25 cellular contexts compared by ENCODE assay signal in the genomic region with DNA sequence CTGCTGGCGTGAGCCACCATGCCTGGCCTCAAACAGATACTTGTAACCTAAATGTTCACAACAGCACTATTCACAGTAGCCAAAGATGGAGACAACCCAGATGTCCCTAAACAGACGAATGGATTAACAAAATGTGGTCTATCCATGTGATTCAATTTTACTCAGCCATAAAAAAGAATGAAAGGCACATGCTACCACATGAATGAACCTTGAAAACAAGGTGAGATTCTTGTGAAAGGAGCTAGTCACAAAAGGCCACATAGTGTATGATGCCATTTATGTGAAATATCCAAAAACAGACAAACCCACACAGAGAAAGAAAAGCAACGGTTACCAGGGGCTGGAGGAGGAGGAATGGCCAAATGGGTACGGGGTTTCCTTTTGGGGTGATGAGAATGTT.
"Had no signal": no experiment of that assay in that cellular context is flagged by ENCODE, and none has a peak within 500 bp of the region (broad histone marks: within the 10 kb centered on the region; RNA-seq: fewer than 3 reads in every experiment).

No MANE protein-coding gene starts in this region.

- H3K27me3 Mint-ChIP-seq: activated CD4-positive, alpha-beta memory T cell treated with anti-CD3 and anti-CD28 coated beads for 36 hours; activated CD4-positive, alpha-beta T cell treated with anti-CD3 and anti-CD28 coated beads for 36 hours; activated CD4-positive, alpha-beta T cell treated with anti-CD3 and anti-CD28 coated beads, Interleukin-2, amount 10 ng/mL, durations not matched to agents 24 days and 14 days; activated naive CD4-positive, alpha-beta T cell treated with anti-CD3 and anti-CD28 coated beads, Interleukin-2, amount 50 U/mL, for 24 hours had no signal

- H3K79me2 ChIP-seq: hepatocyte had no signal

- DNase-seq: activated CD4-positive, alpha-beta memory T cell treated with anti-CD3 and anti-CD28 coated beads for 36 hours; activated CD4-positive, alpha-beta T cell treated with anti-CD3 and anti-CD28 coated beads for 36 hours; activated CD4-positive, alpha-beta T cell treated with anti-CD3 and anti-CD28 coated beads, Interleukin-2, amount 10 ng/mL, durations not matched to agents 24 days and 14 days; activated CD4-positive, CD25-positive, alpha-beta regulatory T cell; activated CD4-positive, CD25-positive, alpha-beta regulatory T cell treated with anti-CD3 and anti-CD28 coated beads, Interleukin-2, amount 50 U/mL, for 72 hours; activated CD8-positive, alpha-beta memory T cell treated with anti-CD3 and anti-CD28 coated beads for 24 hours; activated effector memory CD4-positive, alpha-beta T cell treated with Interleukin-2 at 50 U/mL for 16 hours; activated naive CD8-positive, alpha-beta T cell treated with anti-CD3 and anti-CD28 coated beads, Interleukin-2, amount 10 ng/mL, durations not matched to agents 7 days and 5 days; activated T-cell treated with anti-CD3 and anti-CD28 coated beads, Interleukin-2, amount 50 U/mL, for 4 hours; central memory CD4-positive, alpha-beta T cell; cerebellar nuclear complex; colonic mucosa; effector CD8-positive, alpha-beta T cell; esophagus squamous epithelium; foreskin melanocyte; heart right ventricle; T-helper 2 cell had no signal

- H3K9me3 Mint-ChIP-seq: activated CD4-positive, alpha-beta memory T cell treated with anti-CD3 and anti-CD28 coated beads for 36 hours; activated CD4-positive, alpha-beta T cell treated with anti-CD3 and anti-CD28 coated beads, Interleukin-2, amount 10 ng/mL, durations not matched to agents 24 days and 14 days; activated naive CD4-positive, alpha-beta T cell treated with anti-CD3 and anti-CD28 coated beads, Interleukin-2, amount 50 U/mL, for 24 hours; activated naive CD8-positive, alpha-beta T cell treated with anti-CD3 and anti-CD28 coated beads, Interleukin-2, amount 10 ng/mL, durations not matched to agents 7 days and 5 days; activated T-cell treated with anti-CD3 and anti-CD28 coated beads, Interleukin-2, amount 50 U/mL, for 4 hours; brain had no signal

- ATAC-seq: activated CD4-positive, alpha-beta T cell treated with anti-CD3 and anti-CD28 coated beads for 36 hours; activated T-cell treated with anti-CD3 and anti-CD28 coated beads, Interleukin-2, amount 50 U/mL, for 4 hours; gastroesophageal sphincter; heart right ventricle had no signal

- H3K4me3 ChIP-seq: ascending aorta, breast epithelium, cardiac muscle cell, colonic mucosa, esophagus squamous epithelium, gastroesophageal sphincter, heart right ventricle, hepatocyte had no signal

- H3K4me3 Mint-ChIP-seq: activated CD4-positive, alpha-beta memory T cell treated with anti-CD3 and anti-CD28 coated beads for 36 hours; activated CD4-positive, alpha-beta T cell treated with anti-CD3 and anti-CD28 coated beads for 36 hours; activated CD4-positive, alpha-beta T cell treated with anti-CD3 and anti-CD28 coated beads, Interleukin-2, amount 10 ng/mL, durations not matched to agents 24 days and 14 days; activated naive CD4-positive, alpha-beta T cell treated with anti-CD3 and anti-CD28 coated beads, Interleukin-2, amount 50 U/mL, for 24 hours; activated naive CD8-positive, alpha-beta T cell treated with anti-CD3 and anti-CD28 coated beads, Interleukin-2, amount 10 ng/mL, durations not matched to agents 7 days and 5 days; activated T-cell treated with anti-CD3 and anti-CD28 coated beads, Interleukin-2, amount 50 U/mL, for 4 hours; brain had no signal

- H3K4me2 ChIP-seq: hepatocyte had no signal

- H3K36me3 ChIP-seq: ascending aorta, breast epithelium, cardiac muscle cell, colonic mucosa, esophagus squamous epithelium, gastroesophageal sphincter, heart right ventricle had no signal

- H3K27me3 ChIP-seq: ascending aorta, breast epithelium, cardiac muscle cell, colonic mucosa, esophagus squamous epithelium, heart right ventricle, hepatocyte had no signal

- H3K27ac ChIP-seq: ascending aorta, breast epithelium, cardiac muscle cell, colonic mucosa, epithelial cell of prostate, esophagus squamous epithelium, gastroesophageal sphincter, heart right ventricle, hepatocyte had no signal

- H3K27ac Mint-ChIP-seq: activated CD4-positive, alpha-beta memory T cell treated with anti-CD3 and anti-CD28 coated beads for 36 hours; activated CD4-positive, alpha-beta T cell treated with anti-CD3 and anti-CD28 coated beads for 36 hours; activated CD4-positive, alpha-beta T cell treated with anti-CD3 and anti-CD28 coated beads, Interleukin-2, amount 10 ng/mL, durations not matched to agents 24 days and 14 days; activated naive CD4-positive, alpha-beta T cell treated with anti-CD3 and anti-CD28 coated beads, Interleukin-2, amount 50 U/mL, for 24 hours; activated naive CD8-positive, alpha-beta T cell treated with anti-CD3 and anti-CD28 coated beads, Interleukin-2, amount 10 ng/mL, durations not matched to agents 7 days and 5 days; brain had no signal

- H3K4me1 Mint-ChIP-seq: brain had no signal

- H3K9me3 ChIP-seq: ascending aorta, breast epithelium, colonic mucosa, esophagus squamous epithelium, gastroesophageal sphincter, heart right ventricle had no signal

- H3K4me1 ChIP-seq: ascending aorta, breast epithelium, colonic mucosa, esophagus squamous epithelium, gastroesophageal sphincter had no signal

- H3K36me3 Mint-ChIP-seq: activated CD4-positive, alpha-beta memory T cell treated with anti-CD3 and anti-CD28 coated beads for 36 hours; activated naive CD4-positive, alpha-beta T cell treated with anti-CD3 and anti-CD28 coated beads, Interleukin-2, amount 50 U/mL, for 24 hours; activated naive CD8-positive, alpha-beta T cell treated with anti-CD3 and anti-CD28 coated beads, Interleukin-2, amount 10 ng/mL, durations not matched to agents 7 days and 5 days; brain had no signal

- H2AFZ ChIP-seq: hepatocyte had no signal
